In genomic region chr15:82781349-82781748, GRCh38 we compare ENCODE assay signal across 1 cellular context.
TF ChIP-seq lines count a peak whose summit lies in the region.

No MANE protein-coding gene starts in this region.

TF ChIP-seq in K562, 482 proteins besides CTCF, POLR2A, EP300 and RAD21 (continued from another document):
- TF ChIP-seq RCOR1 (IDR thresholded peaks at IDR 0.05; ENCODE audit: borderline replicate concordance in 1 of 2, low read depth in 2 of 2, low read length in 2 of 2) (0 out of 4 replicates have a peak, but pooled peaks of 1 of the 2 experiments have one; percentile 15), SLC30A9 (CRISPR knock-in tag; IDR thresholded peaks at IDR 0.05) (no peak), ZNF766 (CRISPR knock-in tag; conservative IDR thresholded peaks at IDR 0.05) (no peak), ZSCAN29 (IDR thresholded peaks at IDR 0.05) (no peak), KDM1A (IDR thresholded peaks at IDR 0.05) (peak; percentile 72 to 82; a peak in 3 of 4 replicates), HDAC3 (IDR thresholded peaks at IDR 0.05; ENCODE audit: borderline replicate concordance, partially characterized antibody) (no peak), HINFP (tag; conservative IDR thresholded peaks at IDR 0.05; ENCODE audit: low read depth) (no peak)
TF ChIP-seq in K562: peak in this region for 2.
